Comparison of ENCODE assay signal across 22 cellular contexts in genomic region chr18:12654971-12655370, GRCh38. TPM values are rescaled to one million over a fixed set of nuclear protein-coding genes. Genes with fewer than 3 reads are reported as not detected.
DNase-seq lines count a peak whose midpoint lies in the region; ATAC-seq, FAIRE-seq and TF ChIP-seq lines count a peak whose summit lies in the region.
"Had no signal": no experiment of that assay in that cellular context is flagged by ENCODE, and none has a peak within 500 bp of the region (broad histone marks: within the 10 kb centered on the region; RNA-seq: fewer than 3 reads in every experiment).

No MANE protein-coding gene starts in this region.

- peak overlapping the region in 2 of 7 donors; percentile 42 to 88 for H3K27ac Mint-ChIP-seq in CD4-positive, alpha-beta memory T cell
- H3K27ac Mint-ChIP-seq in HFFc6 (peak overlapping the region; percentile 16; the same call in 1 of the 2 replicates), nephron progenitor cell (no peak overlapping the region)
- H3K27ac Mint-ChIP-seq in central memory CD8-positive, alpha-beta T cell (ENCODE audit: low read depth): no peak overlapping the region

- ATAC-seq in central memory CD8-positive, alpha-beta T cell (replicated peaks; ENCODE audit: extremely low read depth, poor library complexity, severe bottlenecking): no peak
- ATAC-seq in HG02970 (IDR thresholded peaks at IDR 0.05; ENCODE audit: low FRiP score, unreplicated experiment): no peak
- ATAC-seq: lower lobe of right lung; stimulated activated naive CD8-positive, alpha-beta T cell treated with anti-CD3 and anti-CD28 coated beads, Interleukin-15, Interleukin-2, amounts not matched to agents 100 U/mL and 50 U/mL, for 24 hours had no signal

- H3K9me3 Mint-ChIP-seq in CD4-positive, alpha-beta memory T cell: no peaks in the 10 kb centered on the region
- no peaks in the 10 kb centered on the region for H3K9me3 Mint-ChIP-seq in HFFc6
- no peaks in the 10 kb centered on the region for H3K9me3 Mint-ChIP-seq in central memory CD8-positive, alpha-beta T cell
- H3K9me3 Mint-ChIP-seq in nephron progenitor cell: no peaks in the 10 kb centered on the region

- H3K27ac ChIP-seq in CD4-positive, alpha-beta memory T cell (ENCODE audit: low read depth, low read length): no peak overlapping the region
- H3K27ac ChIP-seq in coronary artery: no peak overlapping the region
- H3K27ac ChIP-seq: lower lobe of right lung, skin epidermis had no signal

- intact Hi-C loops in CD4-positive, alpha-beta memory T cell (cut with micrococcal nuclease): loop anchor here (5.0 kb wide), 1 partner anchor 248 kb away; the partner anchor contains the start of gene PRELID3A

- peak overlapping the region in 7 of 8 donors; percentile 26 to 80 (median 45) for H3K4me3 Mint-ChIP-seq in CD4-positive, alpha-beta memory T cell
- peak overlapping the region; percentile 90; the same call in 1 of the 2 replicates for H3K4me3 Mint-ChIP-seq in HFFc6
- H3K4me3 Mint-ChIP-seq in central memory CD8-positive, alpha-beta T cell: peak overlapping the region; percentile 8
- peak overlapping the region; percentile 87 for H3K4me3 Mint-ChIP-seq in nephron progenitor cell

- H3K9me3 ChIP-seq in CD4-positive, alpha-beta memory T cell (ENCODE audit: control insufficient read depth in 1 of 2, low read length in 2 of 2): no peaks in the 10 kb centered on the region
- H3K9me3 ChIP-seq: Caco-2, lower lobe of right lung, tibial nerve had no signal

- no peak for DNase-seq in CD4-positive, alpha-beta memory T cell
- DNase-seq in HFFc6: no peak
- DNase-seq in central memory CD8-positive, alpha-beta T cell (ENCODE audit: low spot score in 2 of 2): no peak
- DNase-seq in nephron progenitor cell: no peak
- no peak for DNase-seq in HTR-8/SVneo (ENCODE audit: insufficient read length, low spot score)
- no peak for DNase-seq in coronary artery (ENCODE audit: low spot score)
- DNase-seq: activated effector memory CD4-positive, alpha-beta T cell treated with anti-CD3 and anti-CD28 coated beads, Interleukin-2, amount 50 U/mL, for 16 hours; Caco-2; erythroblast; HCEC 1CT; kidney; lower lobe of right lung; NCI-H1105; NCI-H2081; NCI-H446; RPMI8226; stimulated activated naive CD8-positive, alpha-beta T cell treated with anti-CD3 and anti-CD28 coated beads, Interleukin-15, Interleukin-2, amounts not matched to agents 100 U/mL and 50 U/mL, for 24 hours had no signal

- peaks cover 3 to 4% of the 10 kb centered on the region in 2 donors for H3K36me3 Mint-ChIP-seq in CD4-positive, alpha-beta memory T cell
- H3K36me3 Mint-ChIP-seq in HFFc6 (ENCODE audit: low read depth) (peaks cover 5% of the 10 kb centered on the region; the same call in 1 of the 2 replicates), nephron progenitor cell (ENCODE audit: low read depth) (peaks cover 9% of the 10 kb centered on the region)
- peaks cover 4% of the 10 kb centered on the region for H3K36me3 Mint-ChIP-seq in central memory CD8-positive, alpha-beta T cell (ENCODE audit: insufficient read depth)

- H3K4me1 ChIP-seq in CD4-positive, alpha-beta memory T cell (ENCODE audit: insufficient read depth, low read length): peaks cover 9% of the 10 kb centered on the region

- POLR2A ChIA-PET in CD4-positive, alpha-beta memory T cell (lab: Charles Lee; ENCODE audit: partially characterized antibody): no interaction called here

- H3K36me3 ChIP-seq in CD4-positive, alpha-beta memory T cell (ENCODE audit: insufficient read depth, low read length): no peaks in the 10 kb centered on the region
- H3K36me3 ChIP-seq: lower lobe of right lung, tibial nerve had no signal

- H3K4me3 ChIP-seq in CD4-positive, alpha-beta memory T cell (ENCODE audit: low read length in 2 of 2): no peak overlapping the region
- H3K4me3 ChIP-seq in coronary artery: no peak overlapping the region
- H3K4me3 ChIP-seq: lower lobe of right lung, skin epidermis had no signal

- TF ChIP-seq CTCF in HFFc6 (IDR thresholded peaks at IDR 0.05): no peak
- no peak for TF ChIP-seq CTCF in nephron progenitor cell (IDR thresholded peaks at IDR 0.05)
- TF ChIP-seq CTCF in coronary artery (IDR thresholded peaks at IDR 0.05): no peak

- peaks cover 14 to 22% (median 18%) of the 10 kb centered on the region in 4 donors for H3K4me1 Mint-ChIP-seq in CD4-positive, alpha-beta memory T cell
- H3K4me1 Mint-ChIP-seq in HFFc6 (ENCODE audit: low read depth) (peaks cover 68% of the 10 kb centered on the region), nephron progenitor cell (peaks cover 34% of the 10 kb centered on the region)
- peaks cover 12% of the 10 kb centered on the region for H3K4me1 Mint-ChIP-seq in central memory CD8-positive, alpha-beta T cell

- no peak for FAIRE-seq in HTR-8/SVneo (lab: Jason Lieb, UNC)
- FAIRE-seq: bronchial epithelial cell, frontal cortex, kidney had no signal

- CTCF ChIA-PET in CD4-positive, alpha-beta memory T cell (lab: Charles Lee; ENCODE audit: partially characterized antibody): interaction anchor here (1.4 kb wide), 1 partner anchor 263 kb away, joined by 7 read pairs; no protein-coding TSS in a partner anchor

- no peaks in the 10 kb centered on the region for H3K27me3 ChIP-seq in CD4-positive, alpha-beta memory T cell (ENCODE audit: insufficient read depth, low read length)
- H3K27me3 ChIP-seq: tibial nerve had no signal

- H3K27me3 Mint-ChIP-seq in CD4-positive, alpha-beta memory T cell: peaks cover 1 to 6% of the 10 kb centered on the region in 2 donors
- H3K27me3 Mint-ChIP-seq in HFFc6 (ENCODE audit: insufficient read depth) (peaks cover 2% of the 10 kb centered on the region; the same call in 1 of the 2 replicates), nephron progenitor cell (ENCODE audit: low read depth, poor library complexity) (peaks cover 43% of the 10 kb centered on the region)
- H3K27me3 Mint-ChIP-seq in central memory CD8-positive, alpha-beta T cell: peaks cover 11% of the 10 kb centered on the region

RNA-seq across cellular contexts. Expression of gene SPIRE1, which starts 2.9 kb away (rescaled TPM):
- total RNA-seq in CD4-positive, alpha-beta memory T cell: 1 to 10 TPM; 1.7 to 1.8 TPM
- polyA plus RNA-seq in CD4-positive, alpha-beta memory T cell: 1 to 10 TPM in 1 of 2 donors, not detected in 1; 3.0 TPM
- total RNA-seq in HFFc6 (2021; fragmentation: NEBNext Ultra II Directional; extraction: Animal tissue kit (Norgen Biotek cat#: 25700)): 10 to 100 TPM; 22.2 to 33.7 (median 28.2) TPM

RNA-seq across cellular contexts. Expression of gene CEP76, which starts 47.6 kb away (rescaled TPM):
- 10 to 100 TPM in 1 of 2 experiments, 1 to 10 TPM in 1; 9.9 to 13.1 TPM for total RNA-seq in CD4-positive, alpha-beta memory T cell
- 1 to 10 TPM; 3.6 to 7.8 TPM for polyA plus RNA-seq in CD4-positive, alpha-beta memory T cell
- total RNA-seq in HFFc6 (2021; fragmentation: NEBNext Ultra II Directional; extraction: Animal tissue kit (Norgen Biotek cat#: 25700)): 1 to 10 TPM; 5.5 to 8.0 (median 7.6) TPM

RNA-seq across cellular contexts. Expression of gene PSMG2, which starts 47.9 kb away (rescaled TPM):
- 10 to 100 TPM; 59.7 to 62.0 TPM for total RNA-seq in CD4-positive, alpha-beta memory T cell
- 100 to 1,000 TPM; 119 to 139 TPM for polyA plus RNA-seq in CD4-positive, alpha-beta memory T cell
- 10 to 100 TPM; 55.9 to 78.3 (median 70.4) TPM for total RNA-seq in HFFc6 (2021; fragmentation: NEBNext Ultra II Directional; extraction: Animal tissue kit (Norgen Biotek cat#: 25700))

Comparison
In these comparisons a context has a peak if more than half of its experiments do, and no peak if none do; other contexts are left out.
1. H3K4me3 Mint-ChIP-seq: peak in every context shown above with its lines; median percentile 90 in HFFc6; 87 in nephron progenitor cell; 45 in CD4-positive, alpha-beta memory T cell; 8 in central memory CD8-positive, alpha-beta T cell.
2. RNA of gene SPIRE1, which starts 2.9 kb away (total RNA-seq): 22.2 to 33.7 TPM in HFFc6; 1.7 to 1.8 TPM in CD4-positive, alpha-beta memory T cell; every median in the first group is over 4 times any median in the second.